Comparison of ENCODE assay signal across 8 cellular contexts in the genomic region with DNA sequence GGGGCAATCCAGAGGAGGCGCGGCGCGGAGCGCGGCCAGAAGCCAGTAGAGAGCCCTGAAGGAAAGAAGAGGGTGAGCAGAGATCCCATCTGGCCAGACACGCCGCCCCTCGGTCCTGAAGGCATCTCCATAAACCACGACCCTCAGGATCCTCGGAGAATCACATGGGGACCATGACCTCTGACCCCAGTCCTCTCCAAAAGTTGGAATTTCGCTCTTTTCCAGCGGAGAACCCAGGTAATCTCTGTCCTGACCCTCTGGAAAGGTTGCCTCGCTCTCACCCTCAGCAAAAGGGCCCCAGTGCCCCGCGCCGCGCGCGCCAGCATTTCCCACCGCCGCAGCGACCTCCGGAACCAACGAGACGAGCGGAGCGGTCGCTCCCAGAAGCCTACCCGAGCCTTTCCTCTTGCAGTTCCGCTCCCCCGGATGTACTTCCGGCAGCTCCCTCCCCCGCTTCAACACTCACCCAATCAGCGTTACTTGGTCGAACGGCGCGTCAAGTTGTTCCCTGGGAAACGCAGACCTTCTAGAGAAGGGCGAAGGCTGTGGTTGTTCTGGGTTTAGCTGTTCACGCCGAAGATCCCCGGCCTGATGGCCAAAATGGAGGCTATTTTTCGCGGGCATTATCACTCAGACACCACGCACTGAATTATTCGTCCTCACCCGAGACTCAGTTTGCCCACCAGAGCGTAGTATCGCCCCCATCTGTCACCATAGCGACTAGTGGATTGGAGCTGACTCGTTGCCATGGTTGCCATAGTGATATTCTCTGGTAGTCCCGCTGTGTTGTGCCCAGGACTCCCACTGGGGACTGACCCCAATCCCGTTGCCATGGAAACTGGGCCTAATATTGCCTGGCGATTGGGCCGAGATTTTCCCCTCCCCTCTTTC. TPM values are rescaled to one million over a fixed set of nuclear protein-coding genes. Genes with fewer than 3 reads are reported as not detected.
A peak's percentile ranks its signal among the peaks of the same experiment; 100 is the strongest.
DNase-seq lines count a peak whose midpoint lies in the region; ATAC-seq and TF ChIP-seq lines count a peak whose summit lies in the region.

A gene with protein sequence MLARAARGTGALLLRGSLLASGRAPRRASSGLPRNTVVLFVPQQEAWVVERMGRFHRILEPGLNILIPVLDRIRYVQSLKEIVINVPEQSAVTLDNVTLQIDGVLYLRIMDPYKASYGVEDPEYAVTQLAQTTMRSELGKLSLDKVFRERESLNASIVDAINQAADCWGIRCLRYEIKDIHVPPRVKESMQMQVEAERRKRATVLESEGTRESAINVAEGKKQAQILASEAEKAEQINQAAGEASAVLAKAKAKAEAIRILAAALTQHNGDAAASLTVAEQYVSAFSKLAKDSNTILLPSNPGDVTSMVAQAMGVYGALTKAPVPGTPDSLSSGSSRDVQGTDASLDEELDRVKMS (minus strand): TSS at position 363 of the 891 bp plus-strand sequence. CDS start 37 bp downstream, at position 326.

- peak within 1 kb of the TSS; percentile 98 for H3K27ac Mint-ChIP-seq in activated naive CD8-positive, alpha-beta T cell
- peak within 1 kb of the TSS; percentile 86 for H3K27ac Mint-ChIP-seq in glutamatergic neuron (ENCODE audit: unreplicated experiment)

- DNase-seq in GM10248 (ENCODE audit: extremely low spot score): peak; percentile 95
- DNase-seq in NCI-H1105 (lab: John Stamatoyannopoulos, UW): peak; percentile 93
- peak; percentile 97 for DNase-seq in SKM-1 treated with dmso at 0.1 percent for 144 hours (lab: John Stamatoyannopoulos, UW; ENCODE audit: unreplicated experiment)
- peak; percentile 89 for DNase-seq in glutamatergic neuron
- peak; percentile 98 for DNase-seq in osteoblast (ENCODE audit: insufficient read length, low spot score, missing footprints)
- DNase-seq in thoracic aorta (ENCODE audit: low spot score): peak; percentile 89

- H3K9me3 ChIP-seq in osteoblast (ENCODE audit: low read depth, low read length) (no peaks in the 10 kb centered on the region), thoracic aorta (no peaks in the 10 kb centered on the region)

- H3K27ac ChIP-seq in osteoblast (ENCODE audit: low read depth, low read length) (peak within 1 kb of the TSS; percentile 97), thoracic aorta (peak within 1 kb of the TSS; percentile 83 to 84)

- H3K4me3 ChIP-seq in osteoblast (ENCODE audit: insufficient read depth, low read length) (peak within 1 kb of the TSS; percentile 74), thoracic aorta (peak within 1 kb of the TSS; percentile 87)

- no peaks in the 10 kb centered on the region for H3K27me3 Mint-ChIP-seq in activated naive CD8-positive, alpha-beta T cell
- H3K27me3 Mint-ChIP-seq in glutamatergic neuron (ENCODE audit: unreplicated experiment): peaks cover 8% of the 10 kb centered on the region

- peaks cover 2% of the 10 kb centered on the region for H3K36me3 Mint-ChIP-seq in activated naive CD8-positive, alpha-beta T cell
- no peaks in the 10 kb centered on the region for H3K36me3 Mint-ChIP-seq in glutamatergic neuron (ENCODE audit: unreplicated experiment)

- peak within 1 kb of the TSS; percentile 97 for H3K4me2 ChIP-seq in osteoblast (ENCODE audit: insufficient read depth, low read length)

- no peaks in the 10 kb centered on the region for H3K9me3 Mint-ChIP-seq in activated naive CD8-positive, alpha-beta T cell (ENCODE audit: low read depth)
- peaks cover 12% of the 10 kb centered on the region for H3K9me3 Mint-ChIP-seq in glutamatergic neuron (ENCODE audit: unreplicated experiment)

- peaks cover 61% of the 10 kb centered on the region for H3K36me3 ChIP-seq in osteoblast (ENCODE audit: insufficient read depth, low read length)
- peaks cover 43% of the 10 kb centered on the region for H3K36me3 ChIP-seq in thoracic aorta

- ATAC-seq in HG02623 (IDR thresholded peaks at IDR 0.05; ENCODE audit: unreplicated experiment) (peak; percentile 94), thoracic aorta (ENCODE audit: insufficient number of reproducible peaks, low FRiP score, low read depth) (peak; percentile 92)

- H2AFZ ChIP-seq in osteoblast (ENCODE audit: low read length): peak within 1 kb of the TSS; percentile 94

- CTCF ChIA-PET in GM10248 (lab: Yijun Ruan, JAX): interaction anchor here (0.9 to 6.4 kb wide), 9 partner anchors 9 to 203 kb away, joined by 3 to 28 read pairs (median 7); a partner anchor contains a TSS

- H3K4me1 Mint-ChIP-seq in activated naive CD8-positive, alpha-beta T cell (ENCODE audit: low read depth): peaks cover 25% of the 10 kb centered on the region
- H3K4me1 Mint-ChIP-seq in glutamatergic neuron (ENCODE audit: low read depth, unreplicated experiment): peaks cover 22% of the 10 kb centered on the region

- H4K20me1 ChIP-seq in osteoblast (ENCODE audit: insufficient read depth, low read length): peaks cover 9% of the 10 kb centered on the region

- TF ChIP-seq CTCF in GM10248 (IDR thresholded peaks at IDR 0.05; ENCODE audit: control extremely low read depth, extremely low read depth, low read depth, missing control alignments) (no peak), glutamatergic neuron (IDR thresholded peaks at IDR 0.05; ENCODE audit: partially characterized antibody, unreplicated experiment) (no peak), osteoblast (IDR thresholded peaks at IDR 0.05; ENCODE audit: extremely low read depth, low read depth, low read length) (no peak), thoracic aorta (IDR thresholded peaks at IDR 0.05) (no peak)

- peaks cover 37% of the 10 kb centered on the region for H3K79me2 ChIP-seq in osteoblast (ENCODE audit: insufficient read depth, low read length)

- POLR2A ChIA-PET in GM10248 (lab: Yijun Ruan, JAX): interaction anchor here (0.8 to 1.3 kb wide), 5 partner anchors 8 to 31 kb away, joined by 3 to 6 read pairs (median 4); a partner anchor contains a TSS

- peaks cover 20% of the 10 kb centered on the region for H3K4me1 ChIP-seq in osteoblast (ENCODE audit: insufficient read depth, low read length)
- peaks cover 13 to 20% of the 10 kb centered on the region in 2 donors for H3K4me1 ChIP-seq in thoracic aorta (ENCODE audit: control insufficient read depth in 1 of 2, low read depth in 2 of 2)

- H3K4me3 Mint-ChIP-seq in activated naive CD8-positive, alpha-beta T cell: peak within 1 kb of the TSS; percentile 98
- H3K4me3 Mint-ChIP-seq in glutamatergic neuron (ENCODE audit: unreplicated experiment): peak within 1 kb of the TSS; percentile 96

- H3K27me3 ChIP-seq in osteoblast (ENCODE audit: insufficient read depth, low read length) (no peaks in the 10 kb centered on the region), thoracic aorta (replicated peaks; ENCODE audit: insufficient read depth) (no peaks in the 10 kb centered on the region)

RNA-seq across cellular contexts. Expression of the gene that starts here (rescaled TPM):
- total RNA-seq in glutamatergic neuron (ENCODE audit: unreplicated experiment) (73.0 TPM), osteoblast (130 and 140 TPM in 2 replicates), thoracic aorta (10 to 100 TPM; 51.7 to 84.1 TPM)

Comparison
In these comparisons a context has a peak if more than half of its experiments do, and no peak if none do; other contexts are left out.
1. Peak in every context shown above with its lines: DNase-seq, ATAC-seq, H3K4me3 ChIP-seq and H3K27ac ChIP-seq.